Comparison of ENCODE assay signal across 8 cellular contexts in the genomic region with DNA sequence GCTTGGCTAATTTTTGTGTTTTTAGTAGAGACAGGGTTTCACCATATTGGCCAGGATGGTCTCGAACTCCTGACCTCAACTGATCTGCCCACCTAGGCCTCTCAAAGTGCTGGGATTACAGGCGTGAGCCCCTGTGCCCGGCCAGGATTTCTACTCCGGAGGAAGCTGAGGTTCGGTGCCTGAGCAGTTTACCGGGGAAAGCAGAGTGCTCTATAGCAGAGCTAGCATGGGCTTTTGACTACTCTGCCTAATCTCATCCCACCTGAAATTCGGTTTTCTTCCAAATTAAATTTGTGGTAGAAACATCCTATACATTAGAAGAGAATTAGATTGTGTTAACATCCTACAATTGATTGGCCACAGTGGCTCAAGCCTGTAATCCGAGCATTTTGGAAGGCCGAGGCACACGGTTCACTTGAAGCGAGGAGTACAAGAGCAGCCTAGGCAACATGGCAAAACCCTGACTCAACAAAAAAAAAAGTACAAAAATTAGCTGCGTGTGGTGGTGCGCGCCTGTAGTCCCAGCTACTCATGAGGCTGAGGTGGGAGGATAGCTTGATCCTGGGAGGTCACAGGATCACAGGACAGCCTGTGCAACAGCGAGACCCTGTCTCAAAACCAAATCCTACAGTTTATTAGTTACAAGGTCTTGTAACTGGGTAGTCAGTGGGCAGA. TPM values are rescaled to one million over a fixed set of nuclear protein-coding genes. Genes with fewer than 3 reads are reported as not detected.
DNase-seq lines count a peak whose midpoint lies in the region; ATAC-seq, FAIRE-seq and TF ChIP-seq lines count a peak whose summit lies in the region.

No MANE protein-coding gene starts in this region.

- H4K20me1 ChIP-seq in HCT116 (ENCODE audit: insufficient read depth) = peaks cover 19% of the 10 kb centered on the region; the same call in 1 of the 2 replicates

- DNase-seq in HCT116 (ENCODE audit: low read depth, low spot score) (no peak), glutamatergic neuron (no peak), small intestine (no peak), ACHN (no peak), middle frontal gyrus (ENCODE audit: extremely low spot score, low spot score) (no peak), COLO668 (lab: John Stamatoyannopoulos, UW; ENCODE audit: unreplicated experiment) (no peak), NCI-H69 (lab: John Stamatoyannopoulos, UW) (no peak)
- DNase-seq in activated CD8-positive, alpha-beta T cell treated with anti-CD3 and anti-CD28 coated beads for 36 hours = no peak

- H3K27ac ChIP-seq in HCT116 (ENCODE audit: low read depth, low read length) = peak overlapping the region; percentile 86
- H3K27ac ChIP-seq in small intestine (ENCODE audit: low read depth in 1 of 2, low read length in 1 of 2) = peak overlapping the region; percentile 89 to 98

- intact Hi-C loops in HCT116 (cut with micrococcal nuclease) = no loop called here
- intact Hi-C loops in activated CD8-positive, alpha-beta T cell treated with anti-CD3 and anti-CD28 coated beads for 36 hours (cut with micrococcal nuclease) = no loop called here

- peak overlapping the region; percentile 100 for H3K4me3 Mint-ChIP-seq in activated CD8-positive, alpha-beta T cell treated with anti-CD3 and anti-CD28 coated beads for 36 hours
- peak overlapping the region; percentile 91 for H3K4me3 Mint-ChIP-seq in glutamatergic neuron (ENCODE audit: unreplicated experiment)

- no peak for FAIRE-seq in small intestine (lab: Jason Lieb, UNC)

- CTCF ChIA-PET in HCT116 (lab: Charles Lee) = interaction anchor here (1.2 kb wide), 1 partner anchor 13 kb away, joined by 5 read pairs; no protein-coding TSS in a partner anchor
- CTCF ChIA-PET in activated CD8-positive, alpha-beta T cell treated with anti-CD3 and anti-CD28 coated beads for 36 hours (lab: Charles Lee) = interaction anchor here (1.3 to 2.6 kb wide), 4 partner anchors 13 to 81 kb away, joined by 3 to 8 read pairs (median 6); partner anchors contain the start of gene FLT3LG

- H3K27me3 Mint-ChIP-seq in activated CD8-positive, alpha-beta T cell treated with anti-CD3 and anti-CD28 coated beads for 36 hours = no peaks in the 10 kb centered on the region
- H3K27me3 Mint-ChIP-seq in glutamatergic neuron (ENCODE audit: unreplicated experiment) = peaks cover 15% of the 10 kb centered on the region

- H3K4me3 ChIP-seq in HCT116 (replicated peaks in 1 of 2; ENCODE audit: low read depth in 1 of 2, low read length in 2 of 2) = peak overlapping the region; percentile 99 to 100
- H3K4me3 ChIP-seq in small intestine (ENCODE audit: low read depth in 1 of 2, low read length in 2 of 2) = peak overlapping the region; percentile 86 to 98

- H3K9ac ChIP-seq in HCT116 (ENCODE audit: low read length) = peak overlapping the region; percentile 100

- peak overlapping the region; percentile 85 for H3K4me2 ChIP-seq in HCT116 (ENCODE audit: low read length)

- TF ChIP-seq POLR2A in HCT116 (IDR thresholded peaks at IDR 0.05; ENCODE audit: borderline replicate concordance, extremely low read depth, insufficient read depth, insufficient read length) = no peak

- in situ Hi-C loops in ACHN (cut with HindIII; ENCODE audit: low pct_ligation_motif_present, low pct_unique_long_range_greater_than_20kb, low sequenced_read_pairs) = no loop called here

- peaks cover 34% of the 10 kb centered on the region for H3K4me1 Mint-ChIP-seq in activated CD8-positive, alpha-beta T cell treated with anti-CD3 and anti-CD28 coated beads for 36 hours (ENCODE audit: low read depth)
- H3K4me1 Mint-ChIP-seq in glutamatergic neuron (ENCODE audit: low read depth, unreplicated experiment) = peaks cover 4% of the 10 kb centered on the region

- RAD21 ChIA-PET in HCT116 (lab: Charles Lee; ENCODE audit: low non-redundant PET in 1 of 2, low total read pairs in 2 of 2, uncharacterized antibody in 2 of 2, unreplicated experiment in 2 of 2) = interaction anchor here in 1 of 2 experiments (0.6 kb wide), 1 partner anchor 10 kb away, joined by 4 read pairs; no protein-coding TSS in a partner anchor

- no peaks in the 10 kb centered on the region for H3K9me3 ChIP-seq in HCT116 (ENCODE audit: control insufficient read depth in 1 of 2, insufficient read depth in 1 of 2, low read depth in 1 of 2, low read length in 2 of 2)
- H3K9me3 ChIP-seq in small intestine (ENCODE audit: control insufficient read depth, low read depth) = no peaks in the 10 kb centered on the region

- H3K4me1 ChIP-seq in HCT116 (ENCODE audit: control insufficient read depth in 1 of 2, insufficient read depth in 2 of 2, low read length in 2 of 2) (peaks cover 10 to 52% of the 10 kb centered on the region in 2 experiments; a peak in 3 of 4 replicates), small intestine (ENCODE audit: control insufficient read depth in 2 of 2, insufficient read depth in 1 of 2, low read depth in 1 of 2, low read length in 1 of 2) (no peaks in the 10 kb centered on the region)

- 3 to 13% (median 6%) methylated on average over 15 of the region's 15 CpGs for WGBS in small intestine, 3 donors

- H3K9me2 ChIP-seq in HCT116 (ENCODE audit: insufficient read depth) = no peaks in the 10 kb centered on the region

- H3K27me3 ChIP-seq in HCT116 (ENCODE audit: insufficient read depth, low read length) = no peaks in the 10 kb centered on the region
- H3K27me3 ChIP-seq in small intestine (ENCODE audit: control insufficient read depth in 2 of 2, insufficient read depth in 2 of 2, low read length in 2 of 2) = no peaks in the 10 kb centered on the region

- no TSS peak for BruUV-seq in HCT116 (replicated peaks; lab: Mats Ljungman, UMichigan)

- no peak overlapping the region for H2AFZ ChIP-seq in HCT116 (ENCODE audit: low read depth, low read length, poor library complexity, severe bottlenecking)

- H3K79me2 ChIP-seq in HCT116 (ENCODE audit: insufficient read depth, low read length) = peaks cover 43% of the 10 kb centered on the region

- TF ChIP-seq CTCF in HCT116 (IDR thresholded peaks at IDR 0.05 in 2 of 3, conservative IDR thresholded peaks at IDR 0.05 in 1 of 3; ENCODE audit: borderline replicate concordance in 1 of 3, insufficient read depth in 1 of 3, low read depth in 2 of 3, low read length in 2 of 3) (no peak), glutamatergic neuron (IDR thresholded peaks at IDR 0.05; ENCODE audit: partially characterized antibody, unreplicated experiment) (no peak)
- TF ChIP-seq CTCF in activated CD8-positive, alpha-beta T cell treated with anti-CD3 and anti-CD28 coated beads for 36 hours (IDR thresholded peaks at IDR 0.05) = no peak

- H3K27ac Mint-ChIP-seq in activated CD8-positive, alpha-beta T cell treated with anti-CD3 and anti-CD28 coated beads for 36 hours = peak overlapping the region; percentile 99
- H3K27ac Mint-ChIP-seq in glutamatergic neuron (ENCODE audit: unreplicated experiment) = peak overlapping the region; percentile 87

- no peaks in the 10 kb centered on the region for H3K9me3 Mint-ChIP-seq in activated CD8-positive, alpha-beta T cell treated with anti-CD3 and anti-CD28 coated beads for 36 hours
- peaks cover 19% of the 10 kb centered on the region for H3K9me3 Mint-ChIP-seq in glutamatergic neuron (ENCODE audit: unreplicated experiment)

- H3K36me3 ChIP-seq in HCT116 (ENCODE audit: control insufficient read depth in 1 of 2, insufficient read depth in 2 of 2, low read length in 2 of 2) = peaks cover 21 to 47% of the 10 kb centered on the region in 2 experiments
- H3K36me3 ChIP-seq in small intestine (ENCODE audit: control insufficient read depth in 2 of 2, insufficient read depth in 2 of 2, low read length in 2 of 2) = peaks cover 12 to 16% of the 10 kb centered on the region in 2 donors

- ATAC-seq in HCT116 = no peak
- ATAC-seq in activated CD8-positive, alpha-beta T cell treated with anti-CD3 and anti-CD28 coated beads for 36 hours = no peak

- no peak for TF ChIP-seq RAD21 in HCT116 (IDR thresholded peaks at IDR 0.05; ENCODE audit: low read depth)

- POLR2A ChIA-PET in HCT116 (lab: Charles Lee) = interaction anchor here (0.5 to 2.1 kb wide), 5 partner anchors 12 to 241 kb away, joined by 3 to 8 read pairs (median 4); partner anchors contain the start of genes ALDH16A1 and PIH1D1
- POLR2A ChIA-PET in activated CD8-positive, alpha-beta T cell treated with anti-CD3 and anti-CD28 coated beads for 36 hours (lab: Charles Lee) = interaction anchor here (0.6 to 4.6 kb wide), 26 partner anchors 8 to 324 kb away, joined by 3 to 76 read pairs (median 5); partner anchors contain the start of genes CD37, FLT3LG, NOSIP and PIH1D1

- peaks cover 73% of the 10 kb centered on the region for H3K36me3 Mint-ChIP-seq in activated CD8-positive, alpha-beta T cell treated with anti-CD3 and anti-CD28 coated beads for 36 hours (ENCODE audit: low read depth)
- peaks cover 5% of the 10 kb centered on the region for H3K36me3 Mint-ChIP-seq in glutamatergic neuron (ENCODE audit: unreplicated experiment)

TF ChIP-seq in HCT116, 20 proteins besides CTCF, POLR2A, EP300 and RAD21 (continues in another document):
- TF ChIP-seq SP1 (IDR thresholded peaks at IDR 0.05; ENCODE audit: low read depth) = no peak
- TF ChIP-seq POLR2AphosphoS5 (IDR thresholded peaks at IDR 0.05; ENCODE audit: low read depth, low read length) = no peak; the same call in 1 of the 2 replicates

RNA-seq across cellular contexts. Expression of gene RPL13A, which starts 1.6 kb away (rescaled TPM):
- total RNA-seq in HCT116 (2021; ENCODE audit: unreplicated experiment) (3,719 TPM), glutamatergic neuron (ENCODE audit: unreplicated experiment) (1,648 TPM)
- 4,853 and 5,472 TPM in 2 replicates for polyA plus RNA-seq in HCT116 (2012)
- 1,000 to 10,000 TPM; 4,285 to 4,329 TPM for total RNA-seq in activated CD8-positive, alpha-beta T cell treated with anti-CD3 and anti-CD28 coated beads for 36 hours
- polyA plus RNA-seq in small intestine = 1,000 to 10,000 TPM; 2,350 to 5,026 (median 4,251) TPM

RNA-seq across cellular contexts. Expression of gene RPS11, which starts 7.2 kb away (rescaled TPM):
- total RNA-seq in HCT116 (2021; ENCODE audit: unreplicated experiment) (2,353 TPM), glutamatergic neuron (ENCODE audit: unreplicated experiment) (1,862 TPM)
- 4,962 and 5,407 TPM in 2 replicates for polyA plus RNA-seq in HCT116 (2012)
- 1,000 to 10,000 TPM; 3,251 to 3,427 TPM for total RNA-seq in activated CD8-positive, alpha-beta T cell treated with anti-CD3 and anti-CD28 coated beads for 36 hours
- polyA plus RNA-seq in small intestine = 1,000 to 10,000 TPM; 2,854 to 5,067 (median 5,025) TPM

RNA-seq across cellular contexts. Expression of gene FLT3LG, which starts 15.0 kb away (rescaled TPM):
- 3.8 TPM for total RNA-seq in HCT116 (2021; ENCODE audit: unreplicated experiment)
- 2.5 and 4.0 TPM in 2 replicates for polyA plus RNA-seq in HCT116 (2012)
- total RNA-seq in activated CD8-positive, alpha-beta T cell treated with anti-CD3 and anti-CD28 coated beads for 36 hours = 10 to 100 TPM; 57.7 to 61.2 TPM
- total RNA-seq in glutamatergic neuron (ENCODE audit: unreplicated experiment) = 13.1 TPM
- polyA plus RNA-seq in small intestine = 1 to 10 TPM; 7.8 to 10.0 (median 8.6) TPM

RNA-seq across cellular contexts. Expression of gene FCGRT, which starts 23.5 kb away (rescaled TPM):
- 1.8 TPM for total RNA-seq in HCT116 (2021; ENCODE audit: unreplicated experiment)
- polyA plus RNA-seq in HCT116 (2012) = 1.2 and 2.1 TPM in 2 replicates
- 10 to 100 TPM; 13.1 to 13.6 TPM for total RNA-seq in activated CD8-positive, alpha-beta T cell treated with anti-CD3 and anti-CD28 coated beads for 36 hours
- total RNA-seq in glutamatergic neuron (ENCODE audit: unreplicated experiment) = 8.9 TPM
- 100 to 1,000 TPM; 354 to 541 (median 486) TPM for polyA plus RNA-seq in small intestine

RNA-seq across cellular contexts. Expression of gene ALDH16A1, which starts 36.0 kb away (rescaled TPM):
- total RNA-seq in HCT116 (2021; ENCODE audit: unreplicated experiment) (22.8 TPM), glutamatergic neuron (ENCODE audit: unreplicated experiment) (28.6 TPM)
- 22.6 and 25.5 TPM in 2 replicates for polyA plus RNA-seq in HCT116 (2012)
- total RNA-seq in activated CD8-positive, alpha-beta T cell treated with anti-CD3 and anti-CD28 coated beads for 36 hours = 10 to 100 TPM; 24.6 to 24.8 TPM
- 100 to 1,000 TPM in 2 of 3 donors, 10 to 100 TPM in 1; 59.4 to 130 (median 108) TPM for polyA plus RNA-seq in small intestine
